12 cellular contexts compared by ENCODE assay signal in genomic region chr12:123034022-123034541, GRCh38. TPM values are rescaled to one million over a fixed set of nuclear protein-coding genes. Genes with fewer than 3 reads are reported as not detected.
DNase-seq lines count a peak whose midpoint lies in the region; ATAC-seq and TF ChIP-seq lines count a peak whose summit lies in the region.
"Had no signal": no experiment of that assay in that cellular context is flagged by ENCODE, and none has a peak within 500 bp of the region (broad histone marks: within the 10 kb centered on the region; RNA-seq: fewer than 3 reads in every experiment).

No MANE protein-coding gene starts in this region.

- H3K4me3 Mint-ChIP-seq in CD14-positive monocyte, result peak overlapping the region; percentile 70 to 86
- H3K4me3 Mint-ChIP-seq in activated T-helper 1 cell treated with anti-CD3 and anti-CD28 coated beads, Interleukin-12 subunit alpha, Interleukin-12 subunit beta, Interleukin-2, Interleukin-4 antibody, amounts not matched to agents 30 ng/mL and 10 ng/mL and 1 ng/mL, durations not matched to agents 14 hours and 24 hours and 36 hours, result no peak overlapping the region
- H3K4me3 Mint-ChIP-seq in naive thymus-derived CD8-positive, alpha-beta T cell, result peak overlapping the region; percentile 43 to 83 (median 66)

- peaks cover 0 to 3% (median 0%) of the 10 kb centered on the region in 7 donors for H3K9me3 Mint-ChIP-seq in CD14-positive monocyte
- H3K9me3 Mint-ChIP-seq in activated T-helper 1 cell treated with anti-CD3 and anti-CD28 coated beads, Interleukin-12 subunit alpha, Interleukin-12 subunit beta, Interleukin-2, Interleukin-4 antibody, amounts not matched to agents 30 ng/mL and 10 ng/mL and 1 ng/mL, durations not matched to agents 14 hours and 24 hours and 36 hours, result no peaks in the 10 kb centered on the region
- no peaks in the 10 kb centered on the region for H3K9me3 Mint-ChIP-seq in naive thymus-derived CD8-positive, alpha-beta T cell

- peak; percentile 55 to 58 for ATAC-seq in naive thymus-derived CD8-positive, alpha-beta T cell
- no peak for ATAC-seq in activated CD4-positive, CD25-positive, alpha-beta regulatory T cell treated with anti-CD3 and anti-CD28 coated beads, Interleukin-2, amount 50 U/mL, for 24 hours

- TF ChIP-seq CTCF in CD14-positive monocyte (IDR thresholded peaks at IDR 0.05), result no peak
- no peak for TF ChIP-seq CTCF in dorsolateral prefrontal cortex (IDR thresholded peaks at IDR 0.05 in 54 of 56, conservative IDR thresholded peaks at IDR 0.05 in 2 of 56; ENCODE audit: low read depth in 1 of 56, partially characterized antibody in 56 of 56)

- H3K27me3 Mint-ChIP-seq in CD14-positive monocyte (ENCODE audit: low read depth in 3 of 3), result peaks cover 0 to 6% (median 2%) of the 10 kb centered on the region in 3 donors
- H3K27me3 Mint-ChIP-seq in activated T-helper 1 cell treated with anti-CD3 and anti-CD28 coated beads, Interleukin-12 subunit alpha, Interleukin-12 subunit beta, Interleukin-2, Interleukin-4 antibody, amounts not matched to agents 30 ng/mL and 10 ng/mL and 1 ng/mL, durations not matched to agents 14 hours and 24 hours and 36 hours (ENCODE audit: insufficient read depth), result no peaks in the 10 kb centered on the region
- no peaks in the 10 kb centered on the region for H3K27me3 Mint-ChIP-seq in naive thymus-derived CD8-positive, alpha-beta T cell

- peak overlapping the region in 4 of 7 donors; percentile 13 to 69 (median 32) for H3K27ac Mint-ChIP-seq in CD14-positive monocyte
- H3K27ac Mint-ChIP-seq in activated T-helper 1 cell treated with anti-CD3 and anti-CD28 coated beads, Interleukin-12 subunit alpha, Interleukin-12 subunit beta, Interleukin-2, Interleukin-4 antibody, amounts not matched to agents 30 ng/mL and 10 ng/mL and 1 ng/mL, durations not matched to agents 14 hours and 24 hours and 36 hours, result peak overlapping the region; percentile 66
- peak overlapping the region; percentile 16 to 79 (median 40) for H3K27ac Mint-ChIP-seq in naive thymus-derived CD8-positive, alpha-beta T cell

- H3K27ac ChIP-seq in dorsolateral prefrontal cortex, result peak overlapping the region in 2 of 59 donors; percentile 0 to 6
- H3K27ac ChIP-seq: SJCRH30 had no signal

- no peaks in the 10 kb centered on the region for H3K27me3 ChIP-seq in dorsolateral prefrontal cortex
- H3K27me3 ChIP-seq: SJCRH30 had no signal

- DNase-seq in CD14-positive monocyte (ENCODE audit: low spot score) (no peak), GF-D8 (lab: John Stamatoyannopoulos, UW) (peak; percentile 86), COR-L47 (lab: John Stamatoyannopoulos, UW) (no peak), dorsolateral prefrontal cortex (no peak)
- DNase-seq in activated T-helper 1 cell treated with anti-CD3 and anti-CD28 coated beads, Interleukin-12 subunit alpha, Interleukin-12 subunit beta, Interleukin-2, Interleukin-4 antibody, amounts not matched to agents 30 ng/mL and 10 ng/mL and 1 ng/mL, durations not matched to agents 14 hours and 24 hours and 36 hours (ENCODE audit: low spot score), result no peak
- DNase-seq in naive thymus-derived CD8-positive, alpha-beta T cell, result peak in 3 of 10 donors; percentile 6 to 36 (median 23)
- DNase-seq: Calu3, NCI-H146, NCI-H748 treated with DMSO at 0.1 percent for 48 hours, SJCRH30, substantia nigra had no signal

- peaks cover 27% of the 10 kb centered on the region for H3K4me1 Mint-ChIP-seq in CD14-positive monocyte
- peaks cover 19% of the 10 kb centered on the region for H3K4me1 Mint-ChIP-seq in activated T-helper 1 cell treated with anti-CD3 and anti-CD28 coated beads, Interleukin-12 subunit alpha, Interleukin-12 subunit beta, Interleukin-2, Interleukin-4 antibody, amounts not matched to agents 30 ng/mL and 10 ng/mL and 1 ng/mL, durations not matched to agents 14 hours and 24 hours and 36 hours (ENCODE audit: low read depth)
- peaks cover 28 to 47% (median 33%) of the 10 kb centered on the region in 4 donors for H3K4me1 Mint-ChIP-seq in naive thymus-derived CD8-positive, alpha-beta T cell

- intact Hi-C loops in CD14-positive monocyte (cut with micrococcal nuclease) (no loop called here), dorsolateral prefrontal cortex (cut with DNase I) (no loop called here)
- intact Hi-C loops in activated T-helper 1 cell treated with anti-CD3 and anti-CD28 coated beads, Interleukin-12 subunit alpha, Interleukin-12 subunit beta, Interleukin-2, Interleukin-4 antibody, amounts not matched to agents 30 ng/mL and 10 ng/mL and 1 ng/mL, durations not matched to agents 14 hours and 24 hours and 36 hours (cut with micrococcal nuclease), result no loop called here

- no peak overlapping the region for H3K4me3 ChIP-seq in dorsolateral prefrontal cortex
- H3K4me3 ChIP-seq: SJCRH30 had no signal

- POLR2A ChIA-PET in naive thymus-derived CD8-positive, alpha-beta T cell (lab: Charles Lee), result interaction anchor here (0.6 kb wide), 1 partner anchor 85 kb away, joined by 3 read pairs; no protein-coding TSS in a partner anchor

- peaks cover 0 to 2% of the 10 kb centered on the region in 2 donors for H3K36me3 Mint-ChIP-seq in CD14-positive monocyte
- H3K36me3 Mint-ChIP-seq in activated T-helper 1 cell treated with anti-CD3 and anti-CD28 coated beads, Interleukin-12 subunit alpha, Interleukin-12 subunit beta, Interleukin-2, Interleukin-4 antibody, amounts not matched to agents 30 ng/mL and 10 ng/mL and 1 ng/mL, durations not matched to agents 14 hours and 24 hours and 36 hours (ENCODE audit: low read depth), result peaks cover 14% of the 10 kb centered on the region
- H3K36me3 Mint-ChIP-seq in naive thymus-derived CD8-positive, alpha-beta T cell, result peaks cover 0 to 20% (median 0%) of the 10 kb centered on the region in 3 donors

RNA-seq across cellular contexts. Expression of gene ARL6IP4, which starts 53.6 kb away (rescaled TPM):
- 100 to 1,000 TPM; 152 to 167 TPM for polyA plus RNA-seq in CD14-positive monocyte
- 154 and 155 TPM in 2 replicates for total RNA-seq in activated T-helper 1 cell treated with anti-CD3 and anti-CD28 coated beads, Interleukin-12 subunit alpha, Interleukin-12 subunit beta, Interleukin-2, Interleukin-4 antibody, amounts not matched to agents 30 ng/mL and 10 ng/mL and 1 ng/mL, durations not matched to agents 14 hours and 24 hours and 36 hours
- total RNA-seq in naive thymus-derived CD8-positive, alpha-beta T cell, result 100 to 1,000 TPM; 183 TPM
- polyA plus RNA-seq in naive thymus-derived CD8-positive, alpha-beta T cell, result 100 to 1,000 TPM; 209 to 256 (median 222) TPM
- 100 to 1,000 TPM; 127 to 221 (median 162) TPM for total RNA-seq in dorsolateral prefrontal cortex

RNA-seq across cellular contexts. Expression of gene OGFOD2, which starts 59.0 kb away (rescaled TPM):
- polyA plus RNA-seq in CD14-positive monocyte, result 10 to 100 TPM; 13.0 to 13.6 TPM
- 18.0 and 22.1 TPM in 2 replicates for total RNA-seq in activated T-helper 1 cell treated with anti-CD3 and anti-CD28 coated beads, Interleukin-12 subunit alpha, Interleukin-12 subunit beta, Interleukin-2, Interleukin-4 antibody, amounts not matched to agents 30 ng/mL and 10 ng/mL and 1 ng/mL, durations not matched to agents 14 hours and 24 hours and 36 hours
- 10 to 100 TPM; 35.1 TPM for total RNA-seq in naive thymus-derived CD8-positive, alpha-beta T cell
- polyA plus RNA-seq in naive thymus-derived CD8-positive, alpha-beta T cell, result 10 to 100 TPM in 2 of 3 donors, 1 to 10 TPM in 1; 7.7 to 15.9 (median 15.4) TPM
- total RNA-seq in dorsolateral prefrontal cortex, result 10 to 100 TPM in 119 of 120 experiments, 1 to 10 TPM in 1; 9.6 to 30.5 (median 17.3) TPM

Comparison
In these comparisons a context has a peak if more than half of its experiments do, and no peak if none do; other contexts are left out.
1. ATAC-seq: peak in naive thymus-derived CD8-positive, alpha-beta T cell (2 of 2); none in activated CD4-positive, CD25-positive, alpha-beta regulatory T cell treated with anti-CD3 and anti-CD28 coated beads, Interleukin-2, amount 50 U/mL, for 24 hours (0 of 2).
2. Peak in every context shown above with its lines, with median percentiles within 50 percentile points of each other: H3K27ac Mint-ChIP-seq.